9 cellular contexts compared by ENCODE assay signal in genomic region chr11:19040051-19040450, GRCh38. TPM values are rescaled to one million over a fixed set of nuclear protein-coding genes. Genes with fewer than 3 reads are reported as not detected.
"Had no signal": no experiment of that assay in that cellular context is flagged by ENCODE, and none has a peak within 500 bp of the region (broad histone marks: within the 10 kb centered on the region; RNA-seq: fewer than 3 reads in every experiment).

No MANE protein-coding gene starts in this region.

- H3K36me3 Mint-ChIP-seq: IgD-negative memory B cell had no signal

- DNase-seq: IMR-90, KBM-7, KG1 had no signal

- H3K27ac ChIP-seq: HL-60 had no signal

- H3K4me3 ChIP-seq: K562 had no signal

- H3K4me3 Mint-ChIP-seq: IgD-negative memory B cell had no signal

- H3K4me1 Mint-ChIP-seq: IgD-negative memory B cell had no signal

- H3K27ac Mint-ChIP-seq: IgD-negative memory B cell had no signal

RNA-seq across cellular contexts. Expression of gene MRGPRX2, which starts 20.5 kb away (rescaled TPM):
- total RNA-seq: HepG2, HT-29, HT1080, IMR-90, K562 had no signal
- polyA plus RNA-seq: HepG2, IgD-negative memory B cell, IMR-90, K562 had no signal
